ENCODE assay signal across 8 cellular contexts in genomic region chr2:159286709-159287441, GRCh38. TPM values are rescaled to one million over a fixed set of nuclear protein-coding genes. Genes with fewer than 3 reads are reported as not detected.
DNase-seq lines count a peak whose midpoint lies in the region; ATAC-seq, FAIRE-seq and TF ChIP-seq lines count a peak whose summit lies in the region.

No MANE protein-coding gene starts in this region.

- DNase-seq in BE2C: peak; percentile 96
- peak; percentile 78 for DNase-seq in GM19239 (ENCODE audit: insufficient read length, low spot score)
- peak; percentile 90 to 96 for DNase-seq in NCI-H524 (lab: John Stamatoyannopoulos, UW)
- DNase-seq in activated CD4-positive, alpha-beta T cell treated with anti-CD3 and anti-CD28 coated beads for 4 hours: peak; percentile 98 to 99
- peak; percentile 98 to 100 for DNase-seq in left colon
- peak; percentile 94 to 99 for DNase-seq in stimulated activated CD4-positive, alpha-beta T cell treated with anti-CD3 and anti-CD28 coated beads, Interleukin-1b, Interleukin-23, amount 100 ng/mL, for 4 hours (ENCODE audit: low read depth in 2 of 2)

- intact Hi-C loops in left colon (cut with DNase I, micrococcal nuclease): no loop called here

- ATAC-seq in HG03442 (IDR thresholded peaks at IDR 0.05; ENCODE audit: unreplicated experiment) (peak; percentile 89), left colon (peak; percentile 96)

- 0 out of 2 replicates have a peak, but pooled peaks cover under 1% of the 10 kb centered on the region for H3K4me1 ChIP-seq in BE2C

- FAIRE-seq in GM19239 (lab: Jason Lieb, UNC): peak; percentile 98

- no peaks in the 10 kb centered on the region for H3K9me3 ChIP-seq in BE2C

- no peak for TF ChIP-seq CTCF in BE2C (IDR thresholded peaks at IDR 0.05; ENCODE audit: low read depth, low read length)

- H3K36me3 ChIP-seq in BE2C: no peaks in the 10 kb centered on the region

- H3K27me3 ChIP-seq in BE2C: no peaks in the 10 kb centered on the region

- H3K4me3 ChIP-seq in BE2C (ENCODE audit: low read depth, low read length): peak overlapping the region; percentile 69

- H3K27ac ChIP-seq in cingulate gyrus (ENCODE audit: low read depth, low read length): peak overlapping the region; percentile 87

RNA-seq across cellular contexts. Expression of gene WDSUB1, which starts 0.4 kb away (rescaled TPM):
- 3.8 TPM for polyA plus RNA-seq in BE2C (2012; ENCODE audit: insufficient read depth, insufficient read length, low read depth)
- total RNA-seq in left colon: 1 to 10 TPM; 8.1 to 8.6 TPM

Comparison
In these comparisons a context has a peak if more than half of its experiments do, and no peak if none do; other contexts are left out.
1. Peak in every context shown above with its lines: DNase-seq, ATAC-seq, H3K4me3 ChIP-seq and H3K27ac ChIP-seq.